In genomic region chr11:128470081-128470480, GRCh38 we compare ENCODE assay signal across 15 cellular contexts.
DNase-seq lines count a peak whose midpoint lies in the region; ATAC-seq, FAIRE-seq and TF ChIP-seq lines count a peak whose summit lies in the region.
"Had no signal": no experiment of that assay in that cellular context is flagged by ENCODE, and none has a peak within 500 bp of the region (broad histone marks: within the 10 kb centered on the region; RNA-seq: fewer than 3 reads in every experiment).

No MANE protein-coding gene starts in this region.

- H2AFZ ChIP-seq in SU-DHL-6 (ENCODE audit: low read depth, low read length, severe bottlenecking) = no peak overlapping the region

- peaks cover 59% of the 10 kb centered on the region for H3K79me2 ChIP-seq in SU-DHL-6 (ENCODE audit: insufficient read depth, low read length)

- H3K27ac ChIP-seq in SU-DHL-6 (ENCODE audit: low read depth, low read length) = peak overlapping the region; percentile 98
- H3K27ac ChIP-seq: SJCRH30 had no signal

- DNase-seq in GM13977 (ENCODE audit: low spot score) (peak; percentile 42), frontal cortex (ENCODE audit: low spot score in 2 of 2) (no peak), EL (no peak)
- DNase-seq in activated naive CD8-positive, alpha-beta T cell treated with anti-CD3 and anti-CD28 coated beads, Interleukin-2, amount 50 U/mL, for 24 hours = no peak
- no peak for DNase-seq in stimulated activated effector memory CD8-positive, alpha-beta T cell treated with anti-CD3 and anti-CD28 coated beads, Interleukin-12 subunit alpha, Interleukin-12 subunit beta, amount 100 ng/mL, for 72 hours (ENCODE audit: low spot score in 2 of 2)
- DNase-seq: aorta, H9, hippocampal formation, NCI-H1436 treated with DMSO at 0.1 percent for 48 hours, NCI-H774, posterior cingulate gyrus, SJCRH30 had no signal

- peak; percentile 16 for ATAC-seq in activated naive CD8-positive, alpha-beta T cell treated with anti-CD3 and anti-CD28 coated beads, Interleukin-2, amount 50 U/mL, for 24 hours
- ATAC-seq in stimulated activated effector memory CD8-positive, alpha-beta T cell treated with anti-CD3 and anti-CD28 coated beads, Interleukin-12 subunit alpha, Interleukin-12 subunit beta, amount 100 ng/mL, for 72 hours = peak; percentile 44
- no peak for ATAC-seq in GM21529 (IDR thresholded peaks at IDR 0.05; ENCODE audit: unreplicated experiment)

- peak overlapping the region; percentile 93 for H3K27ac Mint-ChIP-seq in activated naive CD8-positive, alpha-beta T cell treated with anti-CD3 and anti-CD28 coated beads, Interleukin-2, amount 50 U/mL, for 24 hours
- H3K27ac Mint-ChIP-seq in stimulated activated effector memory CD8-positive, alpha-beta T cell treated with anti-CD3 and anti-CD28 coated beads, Interleukin-12 subunit alpha, Interleukin-12 subunit beta, amount 100 ng/mL, for 72 hours = peak overlapping the region; percentile 96

- H3K4me3 ChIP-seq in SU-DHL-6 (ENCODE audit: insufficient read depth, low read length, poor library complexity, severe bottlenecking) = no peak overlapping the region
- H3K4me3 ChIP-seq: lung, SJCRH30 had no signal

- peaks cover 67% of the 10 kb centered on the region for H3F3A ChIP-seq in SU-DHL-6 (ENCODE audit: insufficient read depth)

- peaks cover 86% of the 10 kb centered on the region for H3K36me3 Mint-ChIP-seq in activated naive CD8-positive, alpha-beta T cell treated with anti-CD3 and anti-CD28 coated beads, Interleukin-2, amount 50 U/mL, for 24 hours (ENCODE audit: low read depth)
- H3K36me3 Mint-ChIP-seq in stimulated activated effector memory CD8-positive, alpha-beta T cell treated with anti-CD3 and anti-CD28 coated beads, Interleukin-12 subunit alpha, Interleukin-12 subunit beta, amount 100 ng/mL, for 72 hours = peaks cover 100% of the 10 kb centered on the region

- no peak for FAIRE-seq in frontal cortex (lab: Jason Lieb, UNC)

- peak overlapping the region; percentile 90 for H3K4me2 ChIP-seq in SU-DHL-6 (ENCODE audit: low read depth, low read length, poor library complexity, severe bottlenecking)

- H4K20me1 ChIP-seq in SU-DHL-6 (ENCODE audit: low read depth, low read length) = no peaks in the 10 kb centered on the region

- peaks cover 8% of the 10 kb centered on the region; the same call in 1 of the 2 replicates for H3K36me3 ChIP-seq in SU-DHL-6 (ENCODE audit: low read length)
- H3K36me3 ChIP-seq: SJCRH30 had no signal

- H3K9me3 ChIP-seq in SU-DHL-6 (ENCODE audit: insufficient read depth, low read length) = no peaks in the 10 kb centered on the region
- H3K9me3 ChIP-seq: SJCRH30 had no signal

- H3K4me1 Mint-ChIP-seq in activated naive CD8-positive, alpha-beta T cell treated with anti-CD3 and anti-CD28 coated beads, Interleukin-2, amount 50 U/mL, for 24 hours = peaks cover 100% of the 10 kb centered on the region
- H3K4me1 Mint-ChIP-seq in stimulated activated effector memory CD8-positive, alpha-beta T cell treated with anti-CD3 and anti-CD28 coated beads, Interleukin-12 subunit alpha, Interleukin-12 subunit beta, amount 100 ng/mL, for 72 hours = peaks cover 100% of the 10 kb centered on the region

- H3K27me3 ChIP-seq in SU-DHL-6 (ENCODE audit: low read length) = no peaks in the 10 kb centered on the region
- H3K27me3 ChIP-seq: SJCRH30 had no signal

- H3K4me3 Mint-ChIP-seq in activated naive CD8-positive, alpha-beta T cell treated with anti-CD3 and anti-CD28 coated beads, Interleukin-2, amount 50 U/mL, for 24 hours = peak overlapping the region; percentile 78
- H3K4me3 Mint-ChIP-seq in stimulated activated effector memory CD8-positive, alpha-beta T cell treated with anti-CD3 and anti-CD28 coated beads, Interleukin-12 subunit alpha, Interleukin-12 subunit beta, amount 100 ng/mL, for 72 hours = peak overlapping the region; percentile 71
- H3K4me3 Mint-ChIP-seq: H9 had no signal

- TF ChIP-seq CTCF in GM13977 (IDR thresholded peaks at IDR 0.05; ENCODE audit: extremely low read depth, insufficient read depth, missing control alignments) = no peak
- TF ChIP-seq CTCF in SU-DHL-6 (IDR thresholded peaks at IDR 0.05; ENCODE audit: insufficient read depth, low read length, poor library complexity, severe bottlenecking) = no peak

- no peaks in the 10 kb centered on the region for H3K27me3 Mint-ChIP-seq in activated naive CD8-positive, alpha-beta T cell treated with anti-CD3 and anti-CD28 coated beads, Interleukin-2, amount 50 U/mL, for 24 hours

- no peaks in the 10 kb centered on the region for H3K9me3 Mint-ChIP-seq in activated naive CD8-positive, alpha-beta T cell treated with anti-CD3 and anti-CD28 coated beads, Interleukin-2, amount 50 U/mL, for 24 hours
- no peaks in the 10 kb centered on the region for H3K9me3 Mint-ChIP-seq in stimulated activated effector memory CD8-positive, alpha-beta T cell treated with anti-CD3 and anti-CD28 coated beads, Interleukin-12 subunit alpha, Interleukin-12 subunit beta, amount 100 ng/mL, for 72 hours
- H3K9me3 Mint-ChIP-seq: H9 had no signal

- peak overlapping the region; percentile 56 for H3K9ac ChIP-seq in SU-DHL-6 (ENCODE audit: low read length)

- H3K9me2 ChIP-seq in SU-DHL-6 (replicated peaks; ENCODE audit: insufficient read depth, low read length) = no peaks in the 10 kb centered on the region

- in situ Hi-C loops in GM13977 (cut with MboI; ENCODE audit: low pct_unique_long_range_greater_than_20kb, low sequenced_read_pairs, unreplicated experiment) = loop anchor here (25.0 kb wide), 1 partner anchor 183 kb away; no protein-coding TSS in a partner anchor
